In the genomic region with DNA sequence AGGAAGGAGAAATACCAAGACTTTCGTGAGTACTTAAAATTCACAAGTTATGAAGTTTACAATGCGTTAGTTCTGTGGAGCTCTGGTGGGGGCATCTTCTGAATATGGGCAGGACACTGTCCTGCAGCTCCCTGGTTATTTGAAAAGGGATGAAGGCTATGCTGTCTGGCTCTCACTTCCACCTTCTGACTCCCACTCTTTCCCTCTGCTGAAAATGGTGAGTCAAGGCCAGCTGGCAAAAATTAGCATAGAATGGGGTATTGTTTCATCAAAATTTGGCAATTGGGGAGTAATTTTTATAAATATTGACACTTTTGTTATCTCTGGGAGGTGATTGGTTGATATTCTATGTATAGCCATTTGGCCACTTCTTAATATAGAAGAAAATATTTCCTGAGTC, we compare ENCODE assay signal across 24 cellular contexts.
"Had no signal": no experiment of that assay in that cellular context is flagged by ENCODE, and none has a peak within 500 bp of the region (broad histone marks: within the 10 kb centered on the region; RNA-seq: fewer than 3 reads in every experiment).

No MANE protein-coding gene starts in this region.

- DNase-seq: IMR-90, Karpas-422, KG1, MG63, NCI-H1092, NCI-H1105 treated with DMSO at 0.1 percent for 48 hours, NCI-H1417 treated with DMSO at 0.1 percent for 48 hours, NCI-H146, NCI-H1694 treated with DMSO at 0.1 percent for 48 hours, NCI-H1930, NCI-H2081, NCI-H2107, NCI-H2227 treated with DMSO at 0.1 percent for 48 hours, NCI-H446, NCI-H510A, NCI-H524 treated with DMSO at 0.1 percent for 48 hours, NCI-H69, NCI-H774, Right ventricle myocardium superior, RPMI8226, SIG-M5 had no signal

- ATAC-seq: HepG2 had no signal

- H3K4me3 ChIP-seq: MG63, SJSA1, SK-N-MC had no signal

- H3K36me3 ChIP-seq: SJSA1 had no signal

- H3K4me1 ChIP-seq: SJSA1 had no signal

- H3K27ac ChIP-seq: SJSA1, SK-N-MC had no signal

- H3K9me3 ChIP-seq: MG63, SJSA1 had no signal

- H3K27me3 ChIP-seq: MG63, SJSA1 had no signal
